Comparison of ENCODE assay signal across 11 cellular contexts in genomic region chr10:45513586-45513985, GRCh38.
"Had no signal": no experiment of that assay in that cellular context is flagged by ENCODE, and none has a peak within 500 bp of the region (broad histone marks: within the 10 kb centered on the region; RNA-seq: fewer than 3 reads in every experiment).

No MANE protein-coding gene starts in this region.

- DNase-seq: activated CD4-positive, alpha-beta T cell treated with anti-CD3 and anti-CD28 coated beads, Interleukin-2, amount 50 U/mL, for 48 hours; activated gamma-delta T cell; cerebellar nuclear complex; effector CD8-positive, alpha-beta T cell; left lung; stimulated activated CD8-positive, alpha-beta memory T cell treated with anti-CD3 and anti-CD28 coated beads, Interleukin-4, amount 100 ng/mL, for 48 hours; stimulated activated naive CD4-positive, alpha-beta T cell treated with Interleukin-2 at 50 U/mL for 16 hours; tibial artery had no signal

- H3K9me3 Mint-ChIP-seq: activated naive CD4-positive, alpha-beta T cell treated with anti-CD3 and anti-CD28 coated beads, Interleukin-2, amount 50 U/mL, for 24 hours; T-helper 2 cell treated with Interferon-gamma antibody and Interleukin-4, amounts not matched to agents 5 μg/mL and 100 μg/mL, for 36 hours had no signal

- H3K27ac Mint-ChIP-seq: activated naive CD4-positive, alpha-beta T cell treated with anti-CD3 and anti-CD28 coated beads, Interleukin-2, amount 50 U/mL, for 24 hours; neural progenitor cell; T-helper 2 cell treated with Interferon-gamma antibody and Interleukin-4, amounts not matched to agents 5 μg/mL and 100 μg/mL, for 36 hours had no signal

- H3K4me3 Mint-ChIP-seq: activated naive CD4-positive, alpha-beta T cell treated with anti-CD3 and anti-CD28 coated beads, Interleukin-2, amount 50 U/mL, for 24 hours; neural progenitor cell; T-helper 2 cell treated with Interferon-gamma antibody and Interleukin-4, amounts not matched to agents 5 μg/mL and 100 μg/mL, for 36 hours had no signal

- ATAC-seq: left lung had no signal

- H3K27me3 Mint-ChIP-seq: activated naive CD4-positive, alpha-beta T cell treated with anti-CD3 and anti-CD28 coated beads, Interleukin-2, amount 50 U/mL, for 24 hours had no signal
